8 cellular contexts compared by ENCODE assay signal in the genomic region with DNA sequence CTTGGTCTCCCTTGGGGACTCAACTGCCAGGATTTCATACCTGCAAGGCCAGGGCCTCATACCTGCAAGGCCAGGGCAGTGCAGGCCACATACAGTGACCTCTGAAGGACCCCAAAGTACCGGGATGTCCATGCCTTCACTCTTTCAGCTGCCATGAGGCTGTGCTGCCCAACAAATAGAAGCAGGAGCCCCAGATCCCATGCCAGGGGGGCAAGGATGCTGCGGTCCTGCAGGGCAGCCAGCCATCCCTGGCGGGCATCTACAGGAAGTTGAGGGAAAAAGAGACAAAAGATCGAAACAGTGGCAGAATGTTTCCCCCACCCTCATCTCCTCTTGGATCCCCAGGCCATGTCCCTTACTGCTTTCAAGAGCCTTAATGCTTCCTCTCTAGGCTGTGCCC. TPM values are rescaled to one million over a fixed set of nuclear protein-coding genes. Genes with fewer than 3 reads are reported as not detected.
DNase-seq lines count a peak whose midpoint lies in the region; ATAC-seq, FAIRE-seq and TF ChIP-seq lines count a peak whose summit lies in the region.

No MANE protein-coding gene starts in this region.

- H3K4me1 ChIP-seq in GM12878 (ENCODE audit: control insufficient read depth, insufficient read depth, low read length), result peaks cover 15% of the 10 kb centered on the region
- H3K4me1 ChIP-seq in lung (ENCODE audit: control insufficient read depth in 2 of 2, insufficient read depth in 2 of 2, low read length in 2 of 2), result peaks cover 0 to 3% of the 10 kb centered on the region in 2 donors

- FAIRE-seq in GM12878 (lab: Jason Lieb, UNC), result no peak

- H3K27me3 Mint-ChIP-seq in activated T-cell treated with anti-CD3 and anti-CD28 coated beads, Interleukin-2, amount 50 U/mL, for 72 hours (ENCODE audit: low read depth), result no peaks in the 10 kb centered on the region
- H3K27me3 Mint-ChIP-seq in type B pancreatic cell, result no peaks in the 10 kb centered on the region

- intact Hi-C loops in GM12878 (cut with micrococcal nuclease; ENCODE audit: unreplicated experiment), result no loop called here

- WGBS in GM12878 (ENCODE audit: insufficient coverage, insufficient replicate concordance, low lambda C conversion rate, missing lambda C conversion rate), result 0% methylated on average over 4 of the region's 4 CpGs
- WGBS in lung, 2 donors, result 22 to 36% methylated on average over 4 of the region's 4 CpGs

- no peak; the same call in 1 of the 2 replicates for TF ChIP-seq POLR2A in GM12878 (IDR thresholded peaks at IDR 0.05; ENCODE audit: low read depth, low read length)

- peak overlapping the region; percentile 75 for H3K9ac ChIP-seq in GM12878 (ENCODE audit: control insufficient read depth, insufficient read depth, low read length)

- H2AFZ ChIP-seq in GM12878 (ENCODE audit: control insufficient read depth, low read depth, low read length), result no peak overlapping the region

- no TSS peak for BruUV-seq in GM12878 (replicated peaks; lab: Mats Ljungman, UMichigan)

- H3K27ac Mint-ChIP-seq in activated T-cell treated with anti-CD3 and anti-CD28 coated beads, Interleukin-2, amount 50 U/mL, for 72 hours, result peak overlapping the region; percentile 92
- peak overlapping the region; percentile 83 for H3K27ac Mint-ChIP-seq in type B pancreatic cell

- no peak for TF ChIP-seq EP300 in GM12878 (IDR thresholded peaks at IDR 0.05; ENCODE audit: borderline replicate concordance in 1 of 2, control insufficient read depth in 1 of 2, low read depth in 2 of 2, low read length in 2 of 2)

- H3K36me3 ChIP-seq in GM12878 (ENCODE audit: control insufficient read depth in 2 of 2, insufficient read depth in 2 of 2, low read length in 1 of 2) (no peaks in the 10 kb centered on the region), lung (ENCODE audit: control insufficient read depth in 2 of 2, insufficient read depth in 2 of 2, low read length in 2 of 2) (no peaks in the 10 kb centered on the region)

- CTCF ChIA-PET in GM12878 (lab: Yijun Ruan, JAX), result interaction anchor here (0.8 to 4.8 kb wide), 9 partner anchors 10 to 140 kb away, joined by 3 to 64 read pairs (median 17); a partner anchor contains a TSS

- POLR2A ChIA-PET in GM12878 (lab: Charles Lee), result interaction anchor here (0.5 to 6.1 kb wide), 13 partner anchors 10 to 132 kb away, joined by 3 to 167 read pairs (median 5); a partner anchor contains a TSS

- H3K9me3 ChIP-seq in GM12878 (replicated peaks; ENCODE audit: control insufficient read depth, insufficient read depth, low read length) (no peaks in the 10 kb centered on the region), lung (ENCODE audit: control insufficient read depth in 2 of 2, insufficient read depth in 1 of 2, low read length in 1 of 2) (no peaks in the 10 kb centered on the region)

- DNase-seq in activated T-cell treated with anti-CD3 and anti-CD28 coated beads, Interleukin-2, amount 50 U/mL, for 72 hours, result no peak
- DNase-seq in activated T-cell treated with anti-CD3 and anti-CD28 coated beads, Interleukin-2, amount 50 U/mL, for 48 hours, result no peak
- DNase-seq in GM12878 (ENCODE audit: low read depth, low spot score), result no peak
- DNase-seq in lung (ENCODE audit: low spot score), result no peak
- no peak for DNase-seq in type B pancreatic cell (ENCODE audit: extremely low spot score, unreplicated experiment)
- DNase-seq in glomerular visceral epithelial cell (ENCODE audit: extremely low spot score), result no peak
- DNase-seq in NCI-H2171 (lab: John Stamatoyannopoulos, UW), result no peak
- no peak for DNase-seq in stimulated activated naive CD4-positive, alpha-beta T cell treated with Interleukin-2 at 50 U/mL for 16 hours (lab: John Stamatoyannopoulos, UW)

- in situ Hi-C loops in GM12878 (cut with MboI), result no loop called here

- peak overlapping the region; percentile 96 to 98 for H3K4me3 Mint-ChIP-seq in activated T-cell treated with anti-CD3 and anti-CD28 coated beads, Interleukin-2, amount 50 U/mL, for 72 hours
- H3K4me3 Mint-ChIP-seq in type B pancreatic cell, result peak overlapping the region; percentile 96

- H3K79me2 ChIP-seq in GM12878 (ENCODE audit: control insufficient read depth, insufficient read depth, low read length), result peaks cover 57% of the 10 kb centered on the region

- TF ChIP-seq RAD21 in GM12878 (IDR thresholded peaks at IDR 0.05; ENCODE audit: insufficient read depth, low read depth, low read length), result no peak

- RAD21 ChIA-PET in GM12878 (lab: Charles Lee; ENCODE audit: unreplicated experiment), result interaction anchor here (0.6 to 6.4 kb wide), 3 partner anchors 11 to 29 kb away, joined by 3 to 114 read pairs (median 4); a partner anchor contains a TSS

- H3K4me2 ChIP-seq in GM12878 (ENCODE audit: control insufficient read depth, insufficient read depth), result peak overlapping the region; percentile 69

- H3K27ac ChIP-seq in GM12878 (ENCODE audit: control insufficient read depth, insufficient read depth) (peak overlapping the region; percentile 96), lung (ENCODE audit: low read depth in 1 of 2, low read length in 1 of 2) (peak overlapping the region; percentile 81 to 82)

- no peaks in the 10 kb centered on the region for H3K9me3 Mint-ChIP-seq in activated T-cell treated with anti-CD3 and anti-CD28 coated beads, Interleukin-2, amount 50 U/mL, for 72 hours
- H3K9me3 Mint-ChIP-seq in type B pancreatic cell, result no peaks in the 10 kb centered on the region

- no peaks in the 10 kb centered on the region for H3K27me3 ChIP-seq in GM12878 (replicated peaks in 1 of 2; ENCODE audit: control insufficient read depth in 2 of 2, insufficient read depth in 2 of 2, low read length in 1 of 2)
- H3K27me3 ChIP-seq in lung (ENCODE audit: control insufficient read depth, insufficient read depth), result no peaks in the 10 kb centered on the region

- H3K4me1 Mint-ChIP-seq in activated T-cell treated with anti-CD3 and anti-CD28 coated beads, Interleukin-2, amount 50 U/mL, for 72 hours (ENCODE audit: low read depth), result peaks cover 41% of the 10 kb centered on the region
- peaks cover 44% of the 10 kb centered on the region for H3K4me1 Mint-ChIP-seq in type B pancreatic cell (ENCODE audit: unreplicated experiment)

- no peak for ATAC-seq in activated T-cell treated with anti-CD3 and anti-CD28 coated beads, Interleukin-2, amount 50 U/mL, for 72 hours (replicated peaks in 1 of 2)
- ATAC-seq in GM12878, result no peak
- ATAC-seq in lung (ENCODE audit: insufficient read depth, low FRiP score), result no peak

- H3K4me3 ChIP-seq in GM12878, result peak overlapping the region; percentile 100
- H3K4me3 ChIP-seq in lung, result peak overlapping the region; percentile 19

- SMC1A ChIA-PET in GM12878 (lab: Charles Lee; ENCODE audit: uncharacterized antibody, unreplicated experiment), result interaction anchor here (1.1 to 6.9 kb wide), 6 partner anchors 10 to 46 kb away, joined by 3 to 73 read pairs (median 6); a partner anchor contains a TSS

- TF ChIP-seq CTCF in GM12878 (IDR thresholded peaks at IDR 0.05 in 2 of 3, conservative IDR thresholded peaks at IDR 0.05 in 1 of 3; ENCODE audit: control insufficient read depth in 2 of 3, extremely low read depth in 1 of 3, insufficient read depth in 1 of 3, low read depth in 3 of 3, low read length in 3 of 3) (no peak), lung (IDR thresholded peaks at IDR 0.05; ENCODE audit: control extremely low read depth, extremely low read depth) (no peak), type B pancreatic cell (conservative IDR thresholded peaks at IDR 0.05) (no peak)

- H4K20me1 ChIP-seq in GM12878 (ENCODE audit: control insufficient read depth, insufficient read depth), result no peaks in the 10 kb centered on the region

- peaks cover 13 to 18% of the 10 kb centered on the region in 2 donors for H3K36me3 Mint-ChIP-seq in activated T-cell treated with anti-CD3 and anti-CD28 coated beads, Interleukin-2, amount 50 U/mL, for 72 hours (ENCODE audit: insufficient read depth in 2 of 2)
- H3K36me3 Mint-ChIP-seq in type B pancreatic cell, result peaks cover 4% of the 10 kb centered on the region

RNA-seq across cellular contexts. Expression of a gene that starts 0.8 kb away (rescaled TPM):
- total RNA-seq in activated T-cell treated with anti-CD3 and anti-CD28 coated beads, Interleukin-2, amount 50 U/mL, for 72 hours, result 10 to 100 TPM; 26.9 to 29.6 TPM
- total RNA-seq in GM12878 (2013; cell fraction: nucleolus; rRNA removed), result 8.0 and 11.2 TPM in 2 replicates
- 14.8 and 17.7 TPM in 2 replicates for total RNA-seq in GM12878 (2014; rRNA removed)
- total RNA-seq in GM12878 (2014; rRNA removed; fragmentation: Illumina TruSeq; extraction: Trizol), result 14.7 and 15.4 TPM in 2 replicates
- total RNA-seq in GM12878 (2021), result 39.0 and 39.3 TPM in 2 replicates
- polyA plus RNA-seq in GM12878 (2011; ENCODE audit: low read depth), result 23.2 TPM
- polyA plus RNA-seq in GM12878 (2011; rRNA removed), result 7.6 and 18.7 TPM in 2 replicates
- 34.1 and 36.4 TPM in 2 replicates for polyA plus RNA-seq in GM12878 (2011; cell fraction: cytosol; rRNA removed)
- polyA plus RNA-seq in GM12878 (2011; cell fraction: nucleus; rRNA removed), result 33.6 and 35.9 TPM in 2 replicates
- 27.9 and 34.0 TPM in 2 replicates for polyA plus RNA-seq in GM12878 (2012)
- polyA plus RNA-seq in GM12878 (2014; fragmentation: Illumina TruSeq; extraction: Trizol), result 35.8 and 46.7 TPM in 2 replicates
- 10 to 100 TPM; 19.1 to 23.7 TPM for polyA plus RNA-seq in GM12878 (2014; fragmentation: Nextera tagmentation; extraction: Ambion mirVana)
- polyA plus RNA-seq in GM12878 (2014; rRNA removed), result 34.3 and 35.7 TPM in 2 replicates
- polyA plus RNA-seq in GM12878 (2016; fragmentation: Nextera tagmentation; extraction: Ambion mirVana), result 10 to 100 TPM; 36.6 to 37.5 TPM
- 23.8 and 25.7 TPM in 2 replicates for polyA minus RNA-seq in GM12878 (2011; rRNA and poly(A)+ RNA removed)
- 16.0 and 18.4 TPM in 2 replicates for polyA minus RNA-seq in GM12878 (2011; cell fraction: cytosol; rRNA and poly(A)+ RNA removed)
- polyA minus RNA-seq in GM12878 (2011; cell fraction: nucleus; rRNA and poly(A)+ RNA removed), result 16.1 and 27.7 TPM in 2 replicates
- total RNA-seq in lung, result 10 to 100 TPM in 1 of 2 donors, 1 to 10 TPM in 1; 5.1 to 15.9 TPM
- polyA plus RNA-seq in lung, result 10 to 100 TPM; 16.0 to 18.7 TPM
- total RNA-seq in type B pancreatic cell (ENCODE audit: low replicate concordance), result 21.8 and 48.9 TPM in 2 replicates

RNA-seq across cellular contexts. Expression of a gene that starts 3.5 kb away (rescaled TPM):
- total RNA-seq in activated T-cell treated with anti-CD3 and anti-CD28 coated beads, Interleukin-2, amount 50 U/mL, for 72 hours, result 100 to 1,000 TPM; 179 to 200 TPM
- total RNA-seq in GM12878 (2013; cell fraction: nucleolus; rRNA removed), result 22.8 and 29.5 TPM in 2 replicates
- total RNA-seq in GM12878 (2014; rRNA removed), result 47.4 and 51.3 TPM in 2 replicates
- 50.4 and 54.0 TPM in 2 replicates for total RNA-seq in GM12878 (2014; rRNA removed; fragmentation: Illumina TruSeq; extraction: Trizol)
- 99.2 and 100 TPM in 2 replicates for total RNA-seq in GM12878 (2021)
- polyA plus RNA-seq in GM12878 (2011; ENCODE audit: low read depth), result 49.7 TPM
- 78.3 and 114 TPM in 2 replicates for polyA plus RNA-seq in GM12878 (2011; rRNA removed)
- polyA plus RNA-seq in GM12878 (2011; cell fraction: cytosol; rRNA removed), result 131 and 175 TPM in 2 replicates
- polyA plus RNA-seq in GM12878 (2011; cell fraction: nucleus; rRNA removed), result 99.1 and 214 TPM in 2 replicates
- 67.6 and 89.2 TPM in 2 replicates for polyA plus RNA-seq in GM12878 (2012)
- 109 and 119 TPM in 2 replicates for polyA plus RNA-seq in GM12878 (2014; fragmentation: Illumina TruSeq; extraction: Trizol)
- 10 to 100 TPM; 21.0 to 24.0 TPM for polyA plus RNA-seq in GM12878 (2014; fragmentation: Nextera tagmentation; extraction: Ambion mirVana)
- 72.3 and 86.2 TPM in 2 replicates for polyA plus RNA-seq in GM12878 (2014; rRNA removed)
- polyA plus RNA-seq in GM12878 (2016; fragmentation: Nextera tagmentation; extraction: Ambion mirVana), result 10 to 100 TPM; 46.3 to 50.7 TPM
- polyA minus RNA-seq in GM12878 (2011; rRNA and poly(A)+ RNA removed), result 72.3 and 129 TPM in 2 replicates
- 43.0 and 45.0 TPM in 2 replicates for polyA minus RNA-seq in GM12878 (2011; cell fraction: cytosol; rRNA and poly(A)+ RNA removed)
- 18.4 and 63.2 TPM in 2 replicates for polyA minus RNA-seq in GM12878 (2011; cell fraction: nucleus; rRNA and poly(A)+ RNA removed)
- total RNA-seq in lung, result 10 to 100 TPM; 28.2 to 63.9 TPM
- polyA plus RNA-seq in lung, result 100 to 1,000 TPM in 1 of 2 donors, 10 to 100 TPM in 1; 69.3 to 155 TPM
- 16.8 and 33.1 TPM in 2 replicates for total RNA-seq in type B pancreatic cell (ENCODE audit: low replicate concordance)

RNA-seq across cellular contexts. Expression of a gene that starts 17.2 kb away (rescaled TPM):
- total RNA-seq in activated T-cell treated with anti-CD3 and anti-CD28 coated beads, Interleukin-2, amount 50 U/mL, for 72 hours, result 10 to 100 TPM; 39.2 to 43.0 TPM
- total RNA-seq in GM12878 (2013; cell fraction: nucleolus; rRNA removed), result 26.0 and 31.3 TPM in 2 replicates
- 39.5 and 40.0 TPM in 2 replicates for total RNA-seq in GM12878 (2014; rRNA removed)
- total RNA-seq in GM12878 (2014; rRNA removed; fragmentation: Illumina TruSeq; extraction: Trizol), result 35.6 and 38.1 TPM in 2 replicates
- total RNA-seq in GM12878 (2021), result 30.3 and 31.8 TPM in 2 replicates
- 11.4 TPM for polyA plus RNA-seq in GM12878 (2011; ENCODE audit: low read depth)
- polyA plus RNA-seq in GM12878 (2011; rRNA removed), result 27.5 and 36.3 TPM in 2 replicates
- polyA plus RNA-seq in GM12878 (2011; cell fraction: cytosol; rRNA removed), result 47.8 and 51.2 TPM in 2 replicates
- 97.9 and 117 TPM in 2 replicates for polyA plus RNA-seq in GM12878 (2011; cell fraction: nucleus; rRNA removed)
- 19.2 and 23.7 TPM in 2 replicates for polyA plus RNA-seq in GM12878 (2012)
- 26.8 and 41.0 TPM in 2 replicates for polyA plus RNA-seq in GM12878 (2014; fragmentation: Illumina TruSeq; extraction: Trizol)
- 10 to 100 TPM; 10.1 to 17.7 TPM for polyA plus RNA-seq in GM12878 (2014; fragmentation: Nextera tagmentation; extraction: Ambion mirVana)
- 38.4 and 41.4 TPM in 2 replicates for polyA plus RNA-seq in GM12878 (2014; rRNA removed)
- 10 to 100 TPM; 40.3 to 41.4 TPM for polyA plus RNA-seq in GM12878 (2016; fragmentation: Nextera tagmentation; extraction: Ambion mirVana)
- 41.6 and 44.4 TPM in 2 replicates for polyA minus RNA-seq in GM12878 (2011; rRNA and poly(A)+ RNA removed)
- 11.2 and 16.0 TPM in 2 replicates for polyA minus RNA-seq in GM12878 (2011; cell fraction: cytosol; rRNA and poly(A)+ RNA removed)
- 13.4 and 21.2 TPM in 2 replicates for polyA minus RNA-seq in GM12878 (2011; cell fraction: nucleus; rRNA and poly(A)+ RNA removed)
- total RNA-seq in lung, result 10 to 100 TPM; 28.7 to 31.7 TPM
- polyA plus RNA-seq in lung, result 10 to 100 TPM; 23.4 to 31.4 TPM
- 29.0 and 29.6 TPM in 2 replicates for total RNA-seq in type B pancreatic cell (ENCODE audit: low replicate concordance)

RNA-seq across cellular contexts. Expression of a gene that starts 27.1 kb away (rescaled TPM):
- total RNA-seq in activated T-cell treated with anti-CD3 and anti-CD28 coated beads, Interleukin-2, amount 50 U/mL, for 72 hours, result 100 to 1,000 TPM; 102 to 127 TPM
- total RNA-seq in GM12878 (2013; cell fraction: nucleolus; rRNA removed), result 15.3 and 21.3 TPM in 2 replicates
- 11.9 and 12.9 TPM in 2 replicates for total RNA-seq in GM12878 (2014; rRNA removed)
- total RNA-seq in GM12878 (2014; rRNA removed; fragmentation: Illumina TruSeq; extraction: Trizol), result 12.4 and 12.5 TPM in 2 replicates
- total RNA-seq in GM12878 (2021), result 62.5 and 66.9 TPM in 2 replicates
- polyA plus RNA-seq in GM12878 (2011; ENCODE audit: low read depth), result 30.8 TPM
- polyA plus RNA-seq in GM12878 (2011; rRNA removed), result 6.8 and 14.8 TPM in 2 replicates
- polyA plus RNA-seq in GM12878 (2011; cell fraction: cytosol; rRNA removed), result 18.4 and 23.7 TPM in 2 replicates
- polyA plus RNA-seq in GM12878 (2011; cell fraction: nucleus; rRNA removed), result 68.0 and 73.9 TPM in 2 replicates
- polyA plus RNA-seq in GM12878 (2012), result 36.6 and 43.4 TPM in 2 replicates
- 52.7 and 53.6 TPM in 2 replicates for polyA plus RNA-seq in GM12878 (2014; fragmentation: Illumina TruSeq; extraction: Trizol)
- 1 to 10 TPM; 5.1 to 6.5 TPM for polyA plus RNA-seq in GM12878 (2014; fragmentation: Nextera tagmentation; extraction: Ambion mirVana)
- 30.1 and 33.3 TPM in 2 replicates for polyA plus RNA-seq in GM12878 (2014; rRNA removed)
- 10 to 100 TPM; 31.1 to 36.2 TPM for polyA plus RNA-seq in GM12878 (2016; fragmentation: Nextera tagmentation; extraction: Ambion mirVana)
- polyA minus RNA-seq in GM12878 (2011; rRNA and poly(A)+ RNA removed), result 17.6 and 22.5 TPM in 2 replicates
- polyA minus RNA-seq in GM12878 (2011; cell fraction: cytosol; rRNA and poly(A)+ RNA removed), result 8.5 and 20.0 TPM in 2 replicates
- 7.4 and 14.4 TPM in 2 replicates for polyA minus RNA-seq in GM12878 (2011; cell fraction: nucleus; rRNA and poly(A)+ RNA removed)
- total RNA-seq in lung, result 10 to 100 TPM; 13.7 to 34.0 TPM
- polyA plus RNA-seq in lung, result 10 to 100 TPM in 1 of 2 donors, 1 to 10 TPM in 1; 9.9 to 11.0 TPM
- 30.1 and 71.3 TPM in 2 replicates for total RNA-seq in type B pancreatic cell (ENCODE audit: low replicate concordance)

RNA-seq across cellular contexts. Expression of a gene that starts 30.2 kb away (rescaled TPM):
- 100 to 1,000 TPM; 668 to 724 TPM for total RNA-seq in activated T-cell treated with anti-CD3 and anti-CD28 coated beads, Interleukin-2, amount 50 U/mL, for 72 hours
- 180 and 186 TPM in 2 replicates for total RNA-seq in GM12878 (2013; cell fraction: nucleolus; rRNA removed)
- total RNA-seq in GM12878 (2014; rRNA removed) (1,600 and 1,662 TPM in 2 replicates), GM12878 (2014; rRNA removed; fragmentation: Illumina TruSeq; extraction: Trizol) (1,225 and 1,242 TPM in 2 replicates), GM12878 (2021) (1,685 and 1,700 TPM in 2 replicates), lung (100 to 1,000 TPM; 292 to 403 TPM), type B pancreatic cell (ENCODE audit: low replicate concordance) (560 and 1,225 TPM in 2 replicates)
- 770 TPM for polyA plus RNA-seq in GM12878 (2011; ENCODE audit: low read depth)
- polyA plus RNA-seq in GM12878 (2011; rRNA removed) (1,703 and 2,596 TPM in 2 replicates), GM12878 (2014; fragmentation: Illumina TruSeq; extraction: Trizol) (2,402 and 3,052 TPM in 2 replicates), GM12878 (2014; fragmentation: Nextera tagmentation; extraction: Ambion mirVana) (1,000 to 10,000 TPM; 1,039 to 1,376 TPM), GM12878 (2014; rRNA removed) (2,367 and 2,490 TPM in 2 replicates), GM12878 (2016; fragmentation: Nextera tagmentation; extraction: Ambion mirVana) (1,000 to 10,000 TPM; 1,510 to 1,651 TPM), lung (100 to 1,000 TPM; 171 to 303 TPM)
- polyA plus RNA-seq in GM12878 (2011; cell fraction: cytosol; rRNA removed), result 2,686 and 3,225 TPM in 2 replicates
- 1,113 and 1,357 TPM in 2 replicates for polyA plus RNA-seq in GM12878 (2011; cell fraction: nucleus; rRNA removed)
- 828 and 941 TPM in 2 replicates for polyA plus RNA-seq in GM12878 (2012)
- polyA minus RNA-seq in GM12878 (2011; rRNA and poly(A)+ RNA removed), result 2,195 and 2,964 TPM in 2 replicates
- 626 and 717 TPM in 2 replicates for polyA minus RNA-seq in GM12878 (2011; cell fraction: cytosol; rRNA and poly(A)+ RNA removed)
- 193 and 357 TPM in 2 replicates for polyA minus RNA-seq in GM12878 (2011; cell fraction: nucleus; rRNA and poly(A)+ RNA removed)
